8 cellular contexts compared by ENCODE assay signal in genomic region chr15:56464893-56465520, GRCh38. TPM values are rescaled to one million over a fixed set of nuclear protein-coding genes. Genes with fewer than 3 reads are reported as not detected.
A peak's percentile ranks its signal among the peaks of the same experiment; 100 is the strongest.
DNase-seq lines count a peak whose midpoint lies in the region; TF ChIP-seq lines count a peak whose summit lies in the region.

MNS1 (minus strand) TSS chr15:56465137; CDS start chr15:56464972, 165 bp downstream.

- peaks cover 15% of the 10 kb centered on the region for H3K4me1 Mint-ChIP-seq in mesothelial cell of epicardium

- no peaks in the 10 kb centered on the region for H3K9me3 Mint-ChIP-seq in mesothelial cell of epicardium

- H3K4me3 Mint-ChIP-seq in mesothelial cell of epicardium = peak within 1 kb of the TSS; percentile 99

- peak within 1 kb of the TSS; percentile 95 for H3K27ac Mint-ChIP-seq in mesothelial cell of epicardium

- H3K27me3 Mint-ChIP-seq in mesothelial cell of epicardium (ENCODE audit: low read depth) = peaks cover 23% of the 10 kb centered on the region

- in situ Hi-C loops in Caki2 (cut with HindIII; ENCODE audit: low pct_unique_long_range_greater_than_20kb, low sequenced_read_pairs) = no loop called here

- TF ChIP-seq CTCF in GM20000 (IDR thresholded peaks at IDR 0.05; ENCODE audit: extremely low read depth, missing control alignments) = no peak
- no peak for TF ChIP-seq CTCF in mesothelial cell of epicardium (IDR thresholded peaks at IDR 0.05; ENCODE audit: unreplicated experiment)

- peak; percentile 96 for DNase-seq in Caki2 (ENCODE audit: low read depth)
- peak; percentile 93 for DNase-seq in GM20000 (ENCODE audit: low spot score)
- DNase-seq in HPDE6-E6E7 (ENCODE audit: extremely low spot score) = peak; percentile 93
- DNase-seq in NOMO-1 (lab: John Stamatoyannopoulos, UW; ENCODE audit: unreplicated experiment in 2 of 2) = peak; percentile 93 to 95
- peak; percentile 49 for DNase-seq in activated CD8-positive, alpha-beta memory T cell treated with anti-CD3 and anti-CD28 coated beads, Interleukin-2, amount 50 U/mL, for 24 hours (ENCODE audit: extremely low read depth)
- DNase-seq in epidermal melanocyte (ENCODE audit: insufficient read length, low spot score) = peak; percentile 95
- peak; percentile 70 to 85 for DNase-seq in mesothelial cell of epicardium (ENCODE audit: low spot score in 2 of 2, unreplicated experiment in 2 of 2)
- peak; percentile 17 to 19 for DNase-seq in stimulated activated CD8-positive, alpha-beta memory T cell treated with anti-CD3 and anti-CD28 coated beads, Interleukin-2, amount 100 ng/mL, for 1 hour (ENCODE audit: low read depth in 2 of 2)

- H3K36me3 Mint-ChIP-seq in mesothelial cell of epicardium = no peaks in the 10 kb centered on the region

RNA-seq across cellular contexts. Expression of gene MNS1, which starts in this region (rescaled TPM):
- total RNA-seq in Caki2 (2014; rRNA removed; shearing (Covaris generic); ENCODE audit: low replicate concordance) = 1.1 and 4.2 TPM in 2 replicates
- total RNA-seq in mesothelial cell of epicardium = 2.5 to 3.4 TPM (median 2.7 TPM) in 3 replicates

Comparison
In these comparisons a context has a peak if more than half of its experiments do, and no peak if none do; other contexts are left out.
1. Peak in every context shown above with its lines: DNase-seq.
2. DNase-seq: peak in every context shown above with its lines; median percentile 96 in Caki2; 95 in epidermal melanocyte; 94 in NOMO-1; 93 in GM20000; 93 in HPDE6-E6E7; 78 in mesothelial cell of epicardium; 49 in activated CD8-positive, alpha-beta memory T cell treated with anti-CD3 and anti-CD28 coated beads, Interleukin-2, amount 50 U/mL, for 24 hours; 18 in stimulated activated CD8-positive, alpha-beta memory T cell treated with anti-CD3 and anti-CD28 coated beads, Interleukin-2, amount 100 ng/mL, for 1 hour.